13 cellular contexts compared by ENCODE assay signal in genomic region chr14:22517117-22517720, GRCh38.
DNase-seq lines count a peak whose midpoint lies in the region; ATAC-seq, FAIRE-seq and TF ChIP-seq lines count a peak whose summit lies in the region.
"Had no signal": no experiment of that assay in that cellular context is flagged by ENCODE, and none has a peak within 500 bp of the region (broad histone marks: within the 10 kb centered on the region; RNA-seq: fewer than 3 reads in every experiment).

No MANE protein-coding gene starts in this region.

- H3K4me1 ChIP-seq in sigmoid colon, result peaks cover 0 to 78% (median 59%) of the 10 kb centered on the region in 4 donors

- ATAC-seq in activated naive CD8-positive, alpha-beta T cell treated with anti-CD3 and anti-CD28 coated beads, Interleukin-2, amount 10 ng/mL, durations not matched to agents 7 days and 5 days (ENCODE audit: low read depth), result no peak
- ATAC-seq: upper lobe of right lung had no signal

- H3K36me3 ChIP-seq in KOPT-K1 (ENCODE audit: insufficient read depth, low read length) (no peaks in the 10 kb centered on the region), sigmoid colon (no peaks in the 10 kb centered on the region)
- H3K36me3 ChIP-seq: upper lobe of right lung had no signal

- POLR2A ChIA-PET in activated naive CD8-positive, alpha-beta T cell treated with anti-CD3 and anti-CD28 coated beads, Interleukin-2, amount 10 ng/mL, durations not matched to agents 7 days and 5 days (lab: Charles Lee), result interaction anchor here (0.9 to 32.0 kb wide), 15 partner anchors 9 to 447 kb away, joined by 3 to 652 read pairs (median 4); no protein-coding TSS in a partner anchor

- no peak for TF ChIP-seq POLR2A in sigmoid colon (IDR thresholded peaks at IDR 0.05)

- H3K27ac Mint-ChIP-seq in activated naive CD8-positive, alpha-beta T cell treated with anti-CD3 and anti-CD28 coated beads, Interleukin-2, amount 10 ng/mL, durations not matched to agents 7 days and 5 days, result peak overlapping the region; percentile 98

- in situ Hi-C loops in GM13977 (cut with MboI; ENCODE audit: low pct_unique_long_range_greater_than_20kb, low sequenced_read_pairs, unreplicated experiment), result no loop called here

- peak; percentile 60 for DNase-seq in activated CD8-positive, alpha-beta memory T cell treated with anti-CD3 and anti-CD28 coated beads for 24 hours
- DNase-seq in activated CD8-positive, alpha-beta memory T cell treated with anti-CD3 and anti-CD28 coated beads, Interleukin-2, amount 50 U/mL, for 4 hours, result no peak
- DNase-seq in activated naive CD8-positive, alpha-beta T cell treated with anti-CD3 and anti-CD28 coated beads, Interleukin-2, amount 10 ng/mL, durations not matched to agents 7 days and 5 days, result no peak
- no peak for DNase-seq in sigmoid colon
- no peak for DNase-seq in GM13977 (ENCODE audit: low spot score)
- DNase-seq in RCC 7860 (ENCODE audit: low spot score), result no peak
- DNase-seq in GM10266 (ENCODE audit: extremely low spot score), result no peak
- DNase-seq: NCI-H1048, NCI-H446 treated with DMSO at 0.1 percent for 48 hours, posterior cingulate gyrus, upper lobe of right lung had no signal

- peak overlapping the region; percentile 99 for H3K4me3 Mint-ChIP-seq in activated naive CD8-positive, alpha-beta T cell treated with anti-CD3 and anti-CD28 coated beads, Interleukin-2, amount 10 ng/mL, durations not matched to agents 7 days and 5 days

- intact Hi-C loops in sigmoid colon (cut with DNase I), result no loop called here

- no peaks in the 10 kb centered on the region for H3K9me3 Mint-ChIP-seq in activated naive CD8-positive, alpha-beta T cell treated with anti-CD3 and anti-CD28 coated beads, Interleukin-2, amount 10 ng/mL, durations not matched to agents 7 days and 5 days

- no peak for FAIRE-seq in RCC 7860 (lab: Jason Lieb, UNC)
- FAIRE-seq: HTR-8/SVneo had no signal

- peaks cover 81% of the 10 kb centered on the region for H3K36me3 Mint-ChIP-seq in activated naive CD8-positive, alpha-beta T cell treated with anti-CD3 and anti-CD28 coated beads, Interleukin-2, amount 10 ng/mL, durations not matched to agents 7 days and 5 days

- no peaks in the 10 kb centered on the region for H3K27me3 Mint-ChIP-seq in activated naive CD8-positive, alpha-beta T cell treated with anti-CD3 and anti-CD28 coated beads, Interleukin-2, amount 10 ng/mL, durations not matched to agents 7 days and 5 days

- no peak overlapping the region for H3K4me3 ChIP-seq in sigmoid colon
- H3K4me3 ChIP-seq: upper lobe of right lung had no signal

- no peak for TF ChIP-seq CTCF in sigmoid colon (IDR thresholded peaks at IDR 0.05)
- no peak for TF ChIP-seq CTCF in GM13977 (IDR thresholded peaks at IDR 0.05; ENCODE audit: extremely low read depth, insufficient read depth, missing control alignments)
- TF ChIP-seq CTCF in GM10266 (IDR thresholded peaks at IDR 0.05; ENCODE audit: control insufficient read depth, insufficient read depth, low read depth, missing control alignments), result no peak

- 56 to 74% methylated on average over 7 of the region's 7 CpGs for WGBS in sigmoid colon, 2 donors

- H3K9me3 ChIP-seq in KOPT-K1 (ENCODE audit: insufficient read depth, low read length, poor library complexity, severe bottlenecking) (no peaks in the 10 kb centered on the region), sigmoid colon (no peaks in the 10 kb centered on the region)
- H3K9me3 ChIP-seq: upper lobe of right lung had no signal

- H3K4me1 Mint-ChIP-seq in activated naive CD8-positive, alpha-beta T cell treated with anti-CD3 and anti-CD28 coated beads, Interleukin-2, amount 10 ng/mL, durations not matched to agents 7 days and 5 days, result peaks cover 63% of the 10 kb centered on the region

- no peaks in the 10 kb centered on the region for H3K27me3 ChIP-seq in sigmoid colon
- H3K27me3 ChIP-seq: upper lobe of right lung had no signal

- TF ChIP-seq EP300 in sigmoid colon (IDR thresholded peaks at IDR 0.05), result no peak

- H3K27ac ChIP-seq in KOPT-K1 (ENCODE audit: low read depth, low read length, poor library complexity, severe bottlenecking) (peak overlapping the region; percentile 59), sigmoid colon (peak overlapping the region in 3 of 4 donors; percentile 7 to 77 (median 59))
- H3K27ac ChIP-seq: upper lobe of right lung had no signal
